In the genomic region with DNA sequence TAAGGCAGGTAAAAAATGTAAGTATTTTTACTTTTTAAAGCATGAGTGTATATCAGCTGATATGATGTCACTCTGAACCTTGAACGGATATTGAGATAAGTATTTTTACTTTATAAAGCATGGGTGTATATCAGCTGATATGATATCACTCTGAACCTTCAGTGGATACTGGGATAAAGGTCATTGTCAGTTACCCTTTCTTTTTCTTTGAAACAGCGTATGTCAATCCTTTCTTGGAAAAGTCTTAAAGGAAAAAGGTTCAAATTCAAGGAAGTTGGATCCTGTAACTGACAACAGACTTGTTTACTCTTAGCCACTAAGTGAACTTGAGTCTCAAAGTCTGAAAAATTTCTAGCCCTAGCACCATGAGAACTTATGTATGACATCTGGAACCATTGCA, we compare ENCODE assay signal across 20 cellular contexts.
"Had no signal": no experiment of that assay in that cellular context is flagged by ENCODE, and none has a peak within 500 bp of the region (broad histone marks: within the 10 kb centered on the region; RNA-seq: fewer than 3 reads in every experiment).

No MANE protein-coding gene starts in this region.

- H3K27me3 Mint-ChIP-seq: activated naive CD8-positive, alpha-beta T cell treated with anti-CD3 and anti-CD28 coated beads, Interleukin-2, amount 10 ng/mL, durations not matched to agents 7 days and 5 days; T-cell had no signal

- H3K4me3 ChIP-seq: breast epithelium, left lung, neural progenitor cell, sigmoid colon, stomach, thoracic aorta had no signal

- H3K36me3 Mint-ChIP-seq: T-cell had no signal

- H3K27ac Mint-ChIP-seq: activated naive CD8-positive, alpha-beta T cell treated with anti-CD3 and anti-CD28 coated beads, Interleukin-2, amount 10 ng/mL, durations not matched to agents 7 days and 5 days; neural progenitor cell; T-cell had no signal

- H3K4me2 ChIP-seq: neural progenitor cell had no signal

- H3K27ac ChIP-seq: breast epithelium, left lung, neural progenitor cell, sigmoid colon, thoracic aorta, VCaP had no signal

- H2AFZ ChIP-seq: neural progenitor cell had no signal

- H3K36me3 ChIP-seq: breast epithelium, left lung, neural progenitor cell, sigmoid colon, stomach, thoracic aorta had no signal

- H3K9ac ChIP-seq: neural progenitor cell had no signal

- H3K4me3 Mint-ChIP-seq: activated naive CD8-positive, alpha-beta T cell treated with anti-CD3 and anti-CD28 coated beads, Interleukin-2, amount 10 ng/mL, durations not matched to agents 7 days and 5 days; neural progenitor cell; T-cell had no signal

- H3K27me3 ChIP-seq: breast epithelium, left lung, neural progenitor cell, sigmoid colon, stomach had no signal

- H3K9me3 ChIP-seq: breast epithelium, left lung, sigmoid colon, stomach, thoracic aorta had no signal

- DNase-seq: activated CD4-positive, alpha-beta T cell treated with anti-CD3 and anti-CD28 coated beads for 1 hour; activated CD4-positive, alpha-beta T cell treated with anti-CD3 and anti-CD28 coated beads, Interleukin-2, amount 50 U/mL, for 4 hours; activated naive CD4-positive, alpha-beta T cell; activated naive CD8-positive, alpha-beta T cell treated with anti-CD3 and anti-CD28 coated beads, Interleukin-2, amount 10 ng/mL, durations not matched to agents 7 days and 5 days; activated T-cell treated with anti-CD3 and anti-CD28 coated beads for 4 hours; aorta; cerebellar nuclear complex; islet precursor cell; left lung; sigmoid colon; stimulated activated CD4-positive, alpha-beta T cell treated with anti-CD3 and anti-CD28 coated beads, Interleukin-12 subunit alpha, Interleukin-12 subunit beta, amount 100 ng/mL, for 4 hours; stimulated activated CD4-positive, alpha-beta T cell treated with anti-CD3 and anti-CD28 coated beads, Interleukin-2, amount 100 ng/mL, for 24 hours; stomach; T-cell; T-helper 9 cell had no signal

- ATAC-seq: esophagus mucosa, left lung, T-cell had no signal

- H3K9me3 Mint-ChIP-seq: activated naive CD8-positive, alpha-beta T cell treated with anti-CD3 and anti-CD28 coated beads, Interleukin-2, amount 10 ng/mL, durations not matched to agents 7 days and 5 days; T-cell had no signal
